8 cellular contexts compared by ENCODE assay signal in genomic region chr14:49867831-49868719, GRCh38. TPM values are rescaled to one million over a fixed set of nuclear protein-coding genes. Genes with fewer than 3 reads are reported as not detected.
DNase-seq lines count a peak whose midpoint lies in the region; ATAC-seq, FAIRE-seq and TF ChIP-seq lines count a peak whose summit lies in the region.

No MANE protein-coding gene starts in this region.

- H3K4me1 ChIP-seq in right cardiac atrium (ENCODE audit: control insufficient read depth, insufficient read depth, low read length) = peaks cover 2% of the 10 kb centered on the region

- H3K9me3 Mint-ChIP-seq in T-helper 1 cell treated with Interleukin-12 subunit alpha and Interleukin-12 subunit beta and Interleukin-4 antibody, amounts not matched to agents 30 μg/mL and 1 μg/mL, for 36 hours = no peaks in the 10 kb centered on the region

- peak overlapping the region; percentile 90 for H3K4me3 Mint-ChIP-seq in T-helper 1 cell treated with Interleukin-12 subunit alpha and Interleukin-12 subunit beta and Interleukin-4 antibody, amounts not matched to agents 30 μg/mL and 1 μg/mL, for 36 hours

- H3K36me3 Mint-ChIP-seq in T-helper 1 cell treated with Interleukin-12 subunit alpha and Interleukin-12 subunit beta and Interleukin-4 antibody, amounts not matched to agents 30 μg/mL and 1 μg/mL, for 36 hours (ENCODE audit: low read depth) = no peaks in the 10 kb centered on the region

- H3K27ac ChIP-seq in angular gyrus (ENCODE audit: low read depth, low read length) (peak overlapping the region; percentile 84), right cardiac atrium (ENCODE audit: low read length) (peak overlapping the region; percentile 95)

- H3K9me3 ChIP-seq in right cardiac atrium (ENCODE audit: control insufficient read depth, low read length) = no peaks in the 10 kb centered on the region

- peak; percentile 99 for FAIRE-seq in urothelium cell line (lab: Jason Lieb, UNC)

- ATAC-seq in GM18505 (IDR thresholded peaks at IDR 0.05; ENCODE audit: unreplicated experiment) (peak; percentile 83), HG02943 (IDR thresholded peaks at IDR 0.05; ENCODE audit: low read depth, unreplicated experiment) (peak; percentile 84), right cardiac atrium (peak; percentile 97 to 98)

- DNase-seq in NCI-H1694 treated with DMSO at 0.1 percent for 48 hours (lab: John Stamatoyannopoulos, UW) (peak; percentile 80), right cardiac atrium (peak; percentile 97 to 99 (median 98)), pulmonary artery endothelial cell (ENCODE audit: low read depth, low spot score) (peak; percentile 70), urothelium cell line (ENCODE audit: low spot score) (peak; percentile 99)

- peaks cover 18% of the 10 kb centered on the region for H3K4me1 Mint-ChIP-seq in T-helper 1 cell treated with Interleukin-12 subunit alpha and Interleukin-12 subunit beta and Interleukin-4 antibody, amounts not matched to agents 30 μg/mL and 1 μg/mL, for 36 hours (ENCODE audit: low read depth)

- no peaks in the 10 kb centered on the region for H3K27me3 ChIP-seq in right cardiac atrium (ENCODE audit: control insufficient read depth, insufficient read depth)

- TF ChIP-seq POLR2A in GM18505 (IDR thresholded peaks at IDR 0.05; ENCODE audit: borderline replicate concordance, extremely low read depth, insufficient read depth, insufficient read length) = peak; percentile 91

- peak overlapping the region; percentile 75 for H3K4me3 ChIP-seq in right cardiac atrium (ENCODE audit: low read length)

- no peaks in the 10 kb centered on the region for H3K27me3 Mint-ChIP-seq in T-helper 1 cell treated with Interleukin-12 subunit alpha and Interleukin-12 subunit beta and Interleukin-4 antibody, amounts not matched to agents 30 μg/mL and 1 μg/mL, for 36 hours (ENCODE audit: low read depth)

- intact Hi-C loops in right cardiac atrium (cut with DNase I) = loop anchor here in 2 of 4 donors (5.0 to 10.0 kb wide), 3 partner anchors 137 to 239 kb away; no protein-coding TSS in a partner anchor

- peak overlapping the region; percentile 97 for H3K27ac Mint-ChIP-seq in T-helper 1 cell treated with Interleukin-12 subunit alpha and Interleukin-12 subunit beta and Interleukin-4 antibody, amounts not matched to agents 30 μg/mL and 1 μg/mL, for 36 hours

- WGBS in right cardiac atrium = under 1% methylated on average over 57 of the region's 57 CpGs

RNA-seq across cellular contexts. Expression of gene NEMF, which starts 15.5 kb away (rescaled TPM):
- total RNA-seq in right cardiac atrium (10 to 100 TPM; 47.0 to 54.4 (median 51.7) TPM), pulmonary artery endothelial cell (46.1 and 67.0 TPM in 2 replicates)
- polyA plus RNA-seq in right cardiac atrium = 27.0 TPM

RNA-seq across cellular contexts. Expression of gene ARF6, which starts 24.8 kb away (rescaled TPM):
- total RNA-seq in right cardiac atrium (10 to 100 TPM; 25.3 to 34.6 (median 28.2) TPM), pulmonary artery endothelial cell (86.0 and 110 TPM in 2 replicates)
- 16.5 TPM for polyA plus RNA-seq in right cardiac atrium

Comparison
In these comparisons a context has a peak if more than half of its experiments do, and no peak if none do; other contexts are left out.
1. Peak in every context shown above with its lines: DNase-seq, ATAC-seq, H3K4me3 ChIP-seq and H3K27ac ChIP-seq.